Comparison of ENCODE assay signal across 16 cellular contexts in genomic region chr11:72681226-72682153, GRCh38. TPM values are rescaled to one million over a fixed set of nuclear protein-coding genes. Genes with fewer than 3 reads are reported as not detected.
A peak's percentile ranks its signal among the peaks of the same experiment; 100 is the strongest.
DNase-seq lines count a peak whose midpoint lies in the region; ATAC-seq and TF ChIP-seq lines count a peak whose summit lies in the region.
"Had no signal": no experiment of that assay in that cellular context is flagged by ENCODE, and none has a peak within 500 bp of the region (broad histone marks: within the 10 kb centered on the region; RNA-seq: fewer than 3 reads in every experiment).

No MANE protein-coding gene starts in this region.

- TF ChIP-seq CTCF in adrenal gland (IDR thresholded peaks at IDR 0.05) = no peak

- CTCF ChIA-PET in activated naive CD4-positive, alpha-beta T cell treated with anti-CD3 and anti-CD28 coated beads, Interleukin-2, amount 10 ng/mL, durations not matched to agents 7 days and 5 days (lab: Charles Lee) = interaction anchor here (1.0 to 6.1 kb wide), 5 partner anchors 9 to 210 kb away, joined by 3 to 65 read pairs (median 8); no protein-coding TSS in a partner anchor

- intact Hi-C loops in adrenal gland (cut with DNase I) = no loop called here

- H3K36me3 Mint-ChIP-seq in activated naive CD4-positive, alpha-beta T cell treated with anti-CD3 and anti-CD28 coated beads, Interleukin-2, amount 10 ng/mL, durations not matched to agents 7 days and 5 days = peaks cover 12% of the 10 kb centered on the region

- ATAC-seq in left lobe of liver (peak; percentile 10), GM18867 (IDR thresholded peaks at IDR 0.05; ENCODE audit: unreplicated experiment) (no peak)
- ATAC-seq: PC-3 had no signal

- 27 to 34% (median 28%) methylated on average over 15 to 17 of the region's 17 CpGs for WGBS in adrenal gland, 4 donors

- H3K27me3 Mint-ChIP-seq in activated naive CD4-positive, alpha-beta T cell treated with anti-CD3 and anti-CD28 coated beads, Interleukin-2, amount 10 ng/mL, durations not matched to agents 7 days and 5 days = peaks cover 44% of the 10 kb centered on the region

- no peaks in the 10 kb centered on the region for H3K27me3 ChIP-seq in adrenal gland

- peak overlapping the region; percentile 38 for H3K27ac Mint-ChIP-seq in activated naive CD4-positive, alpha-beta T cell treated with anti-CD3 and anti-CD28 coated beads, Interleukin-2, amount 10 ng/mL, durations not matched to agents 7 days and 5 days
- H3K27ac Mint-ChIP-seq: nephron had no signal

- H3K27ac ChIP-seq in adrenal gland (peak overlapping the region in 2 of 5 donors; percentile 2 to 8), temporal lobe (ENCODE audit: low read depth, low read length) (peak overlapping the region; percentile 67)
- H3K27ac ChIP-seq: coronary artery, upper lobe of left lung had no signal

- no peak overlapping the region for H3K4me3 ChIP-seq in adrenal gland
- H3K4me3 ChIP-seq: coronary artery, upper lobe of left lung had no signal

- H3K4me1 ChIP-seq in adrenal gland (replicated peaks in 1 of 2) = peaks cover 4 to 13% of the 10 kb centered on the region in 2 donors

- H3K4me3 Mint-ChIP-seq in activated naive CD4-positive, alpha-beta T cell treated with anti-CD3 and anti-CD28 coated beads, Interleukin-2, amount 10 ng/mL, durations not matched to agents 7 days and 5 days = no peak overlapping the region
- H3K4me3 Mint-ChIP-seq: nephron had no signal

- no peaks in the 10 kb centered on the region for H3K9me3 ChIP-seq in adrenal gland (replicated peaks in 1 of 3)
- H3K9me3 ChIP-seq: upper lobe of left lung had no signal

- peaks cover 0 to 29% of the 10 kb centered on the region in 2 donors for H3K36me3 ChIP-seq in adrenal gland (replicated peaks in 1 of 2)

- TF ChIP-seq POLR2A in adrenal gland (IDR thresholded peaks at IDR 0.05) = no peak

- peaks cover 25% of the 10 kb centered on the region for H3K4me1 Mint-ChIP-seq in activated naive CD4-positive, alpha-beta T cell treated with anti-CD3 and anti-CD28 coated beads, Interleukin-2, amount 10 ng/mL, durations not matched to agents 7 days and 5 days

- DNase-seq in activated naive CD4-positive, alpha-beta T cell treated with anti-CD3 and anti-CD28 coated beads, Interleukin-2, amount 10 ng/mL, durations not matched to agents 7 days and 5 days = no peak
- no peak for DNase-seq in activated naive CD4-positive, alpha-beta T cell treated with anti-CD3 and anti-CD28 coated beads, Interleukin-2, amount 50 U/mL, for 16 hours
- DNase-seq in adrenal gland (peak in 5 of 7 donors; percentile 36 to 90 (median 61)), left lobe of liver (ENCODE audit: low spot score) (no peak), NCI-H1930 (lab: John Stamatoyannopoulos, UW) (no peak), EL (no peak)
- DNase-seq: activated CD4-positive, alpha-beta T cell treated with anti-CD3 and anti-CD28 coated beads, Interleukin-2, amount 50 U/mL, for 48 hours; activated gamma-delta T cell; DMS153; NCI-H2171; PC-3 had no signal

- H3K9me3 Mint-ChIP-seq in activated naive CD4-positive, alpha-beta T cell treated with anti-CD3 and anti-CD28 coated beads, Interleukin-2, amount 10 ng/mL, durations not matched to agents 7 days and 5 days = no peaks in the 10 kb centered on the region
- H3K9me3 Mint-ChIP-seq: nephron had no signal

RNA-seq across cellular contexts. Expression of gene PDE2A, which starts 7.3 kb away (rescaled TPM):
- total RNA-seq in adrenal gland (100 to 1,000 TPM in 2 of 8 donors, 10 to 100 TPM in 6; 52.3 to 226 (median 60.8) TPM), left lobe of liver (20.3 TPM), temporal lobe (80.4 TPM)
- 100 to 1,000 TPM in 1 of 3 donors, 10 to 100 TPM in 2; 70.4 to 106 (median 82.5) TPM for polyA plus RNA-seq in adrenal gland

Comparison
In these comparisons a context has a peak if more than half of its experiments do, and no peak if none do; other contexts are left out.
1. DNase-seq: peak in adrenal gland (5 of 7); none in activated naive CD4-positive, alpha-beta T cell treated with anti-CD3 and anti-CD28 coated beads, Interleukin-2, amount 10 ng/mL, durations not matched to agents 7 days and 5 days (single experiment), activated naive CD4-positive, alpha-beta T cell treated with anti-CD3 and anti-CD28 coated beads, Interleukin-2, amount 50 U/mL, for 16 hours (single experiment), left lobe of liver (single experiment), NCI-H1930 (0 of 2) and EL (single experiment).